ENCODE assay signal across 1 cellular context in genomic region chr3:127639173-127640030, GRCh38.
TF ChIP-seq lines count a peak whose summit lies in the region.

No MANE protein-coding gene starts in this region.

TF ChIP-seq in H1, 55 proteins besides CTCF, POLR2A, EP300 and RAD21:
- TF ChIP-seq ATF3 (IDR thresholded peaks at IDR 0.05; ENCODE audit: insufficient read depth, low read depth, low read length), result no peak
- TF ChIP-seq E2F6 (IDR thresholded peaks at IDR 0.05), result no peak
- TF ChIP-seq RBBP5 (IDR thresholded peaks at IDR 0.05; ENCODE audit: borderline replicate concordance, low read depth, low read length), result no peak
- no peak for TF ChIP-seq MAX (IDR thresholded peaks at IDR 0.05)
- TF ChIP-seq CREB1 (IDR thresholded peaks at IDR 0.05), result no peak
- TF ChIP-seq EZH2 (IDR thresholded peaks at IDR 0.05; ENCODE audit: low read depth, low read length, severe bottlenecking), result no peak
- no peak for TF ChIP-seq FOSL1 (IDR thresholded peaks at IDR 0.05; ENCODE audit: insufficient read depth, low read depth, low read length)
- TF ChIP-seq ZNF274 (IDR thresholded peaks at IDR 0.05; ENCODE audit: borderline replicate concordance, extremely low read depth, low read length), result no peak
- TF ChIP-seq JUND (IDR thresholded peaks at IDR 0.05; ENCODE audit: low read length), result no peak
- TF ChIP-seq SIN3A (conservative IDR thresholded peaks at IDR 0.05 in 1 of 2, IDR thresholded peaks at IDR 0.05 in 1 of 2; ENCODE audit: low read depth in 1 of 2, low read length in 2 of 2), result no peak
- TF ChIP-seq SP2 (IDR thresholded peaks at IDR 0.05; ENCODE audit: low read length), result no peak
- TF ChIP-seq NANOG (IDR thresholded peaks at IDR 0.05; ENCODE audit: insufficient read depth, low read depth, low read length, poor library complexity, severe bottlenecking), result no peak
- TF ChIP-seq POU5F1 (IDR thresholded peaks at IDR 0.05; ENCODE audit: low read depth, low read length), result no peak
